ENCODE assay signal across 1 cellular context in the genomic region with DNA sequence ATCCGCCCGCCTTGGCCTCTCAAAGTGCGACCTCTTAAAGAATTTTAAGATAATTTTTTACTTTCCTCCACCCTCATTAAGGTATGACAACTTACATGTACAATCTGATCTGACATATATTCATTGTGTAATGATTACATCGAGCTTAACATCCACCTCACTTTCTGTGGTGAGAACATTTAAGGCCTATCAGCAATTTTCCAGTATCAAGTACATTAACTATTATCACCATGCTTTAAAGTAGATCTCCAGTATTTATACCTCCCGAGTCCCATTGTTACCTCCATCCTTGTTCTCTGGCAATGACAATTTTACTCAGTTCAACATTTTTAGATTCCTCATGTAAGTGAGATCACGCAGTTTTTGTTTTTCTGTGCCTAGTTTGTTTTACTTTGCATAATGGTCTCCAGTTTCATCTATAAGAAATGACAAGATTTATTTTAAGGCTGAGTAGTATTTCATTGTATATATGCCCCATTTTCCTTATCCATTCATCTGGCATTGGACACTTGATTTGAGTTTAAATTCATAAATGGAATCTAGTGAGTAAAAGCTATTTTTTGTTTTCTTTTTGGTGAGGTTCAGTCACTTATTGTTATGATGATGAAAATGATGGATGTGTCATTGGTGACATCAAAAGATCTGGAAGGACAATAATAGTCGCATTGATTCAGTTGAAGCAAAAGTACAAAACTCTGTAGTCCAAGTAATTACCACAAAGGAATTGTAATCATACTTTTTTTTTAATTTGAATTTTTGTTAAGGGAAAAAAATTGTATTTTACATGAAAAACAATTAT.
TF ChIP-seq lines count a peak whose summit lies in the region.

No MANE protein-coding gene starts in this region.

TF ChIP-seq in K562, 482 proteins besides CTCF, POLR2A, EP300 and RAD21 (continued from another document and continues in another):
- TF ChIP-seq FOXK1 (CRISPR knock-in tag; IDR thresholded peaks at IDR 0.05; ENCODE audit: borderline replicate concordance) (no peak), SP2 (IDR thresholded peaks at IDR 0.05; ENCODE audit: extremely low read depth, low read depth, low read length, poor library complexity, severe bottlenecking) (no peak), CSDE1 (IDR thresholded peaks at IDR 0.05) (0 out of 4 replicates have a peak, but pooled peaks of 1 of the 2 experiments have one; percentile 11), ELF4 (CRISPR knock-in tag; IDR thresholded peaks at IDR 0.05) (no peak), ZNF76 (CRISPR knock-in tag; IDR thresholded peaks at IDR 0.05; ENCODE audit: borderline replicate concordance) (no peak), NR1H2 (CRISPR knock-in tag; IDR thresholded peaks at IDR 0.05) (no peak), SIX5 (IDR thresholded peaks at IDR 0.05; ENCODE audit: borderline replicate concordance in 1 of 2, insufficient read depth in 1 of 2, low read depth in 1 of 2, low read length in 2 of 2) (no peak), CHD2 (IDR thresholded peaks at IDR 0.05; ENCODE audit: low read depth, low read length) (no peak), SAP30 (IDR thresholded peaks at IDR 0.05; ENCODE audit: borderline replicate concordance, insufficient read depth, low read depth, low read length, poor library complexity, severe bottlenecking) (peak; percentile 10), DIDO1 (tag; IDR thresholded peaks at IDR 0.05; ENCODE audit: low read depth) (no peak), CREM (IDR thresholded peaks at IDR 0.05; ENCODE audit: low read depth) (no peak), MBD2 (IDR thresholded peaks at IDR 0.05; ENCODE audit: borderline replicate concordance, low read depth) (0 out of 2 replicates have a peak, but pooled peaks have one; percentile 18), SRSF1 (IDR thresholded peaks at IDR 0.05; ENCODE audit: low read depth, low read length) (no peak), GATAD2A (IDR thresholded peaks at IDR 0.05) (no peak), CEBPG (CRISPR knock-in tag; IDR thresholded peaks at IDR 0.05) (no peak), CEBPG (tag; conservative IDR thresholded peaks at IDR 0.05 in 1 of 2, IDR thresholded peaks at IDR 0.05 in 1 of 2) (peak in 1 of 2 experiments; percentile 28; a peak in 1 of 4 replicates), BHLHE40 (IDR thresholded peaks at IDR 0.05; ENCODE audit: low read length) (no peak), MXI1 (IDR thresholded peaks at IDR 0.05; ENCODE audit: low read depth, low read length) (0 out of 2 replicates have a peak, but pooled peaks have one; percentile 44), SREBF2 (CRISPR knock-in tag; IDR thresholded peaks at IDR 0.05) (no peak), CBX8 (IDR thresholded peaks at IDR 0.05; ENCODE audit: borderline replicate concordance, extremely low read depth, low read depth, low read length, poor library complexity, severe bottlenecking) (no peak), PTTG1 (tag; IDR thresholded peaks at IDR 0.05; ENCODE audit: low read depth) (no peak), ZNF140 (CRISPR knock-in tag; IDR thresholded peaks at IDR 0.05) (no peak), ZNF699 (CRISPR knock-in tag; IDR thresholded peaks at IDR 0.05; ENCODE audit: insufficient replicate concordance) (no peak), GABPA (tag; conservative IDR thresholded peaks at IDR 0.05; ENCODE audit: low read depth) (no peak; the same call in 1 of the 2 replicates), TAF1 (IDR thresholded peaks at IDR 0.05; ENCODE audit: control insufficient read depth, extremely low read depth, insufficient read depth, low read length, severe bottlenecking) (no peak), DDX20 (tag; IDR thresholded peaks at IDR 0.05; ENCODE audit: low read depth) (no peak), MAFG (tag; conservative IDR thresholded peaks at IDR 0.05) (peak; percentile 61), ZNF551 (CRISPR knock-in tag; IDR thresholded peaks at IDR 0.05) (no peak), ZNF668 (CRISPR knock-in tag; IDR thresholded peaks at IDR 0.05) (no peak), C11orf30 (IDR thresholded peaks at IDR 0.05; ENCODE audit: low read depth) (peak; percentile 69; the same call in 1 of the 2 replicates), MAFK (IDR thresholded peaks at IDR 0.05; ENCODE audit: low read length) (0 out of 2 replicates have a peak, but pooled peaks have one; percentile 5), SMARCE1 (IDR thresholded peaks at IDR 0.05) (no peak), NCOA2 (IDR thresholded peaks at IDR 0.05; ENCODE audit: partially characterized antibody in 2 of 2) (peak in 1 of 2 experiments; percentile 18), MCM3 (IDR thresholded peaks at IDR 0.05) (no peak)
- TF ChIP-seq, protein P1, sequence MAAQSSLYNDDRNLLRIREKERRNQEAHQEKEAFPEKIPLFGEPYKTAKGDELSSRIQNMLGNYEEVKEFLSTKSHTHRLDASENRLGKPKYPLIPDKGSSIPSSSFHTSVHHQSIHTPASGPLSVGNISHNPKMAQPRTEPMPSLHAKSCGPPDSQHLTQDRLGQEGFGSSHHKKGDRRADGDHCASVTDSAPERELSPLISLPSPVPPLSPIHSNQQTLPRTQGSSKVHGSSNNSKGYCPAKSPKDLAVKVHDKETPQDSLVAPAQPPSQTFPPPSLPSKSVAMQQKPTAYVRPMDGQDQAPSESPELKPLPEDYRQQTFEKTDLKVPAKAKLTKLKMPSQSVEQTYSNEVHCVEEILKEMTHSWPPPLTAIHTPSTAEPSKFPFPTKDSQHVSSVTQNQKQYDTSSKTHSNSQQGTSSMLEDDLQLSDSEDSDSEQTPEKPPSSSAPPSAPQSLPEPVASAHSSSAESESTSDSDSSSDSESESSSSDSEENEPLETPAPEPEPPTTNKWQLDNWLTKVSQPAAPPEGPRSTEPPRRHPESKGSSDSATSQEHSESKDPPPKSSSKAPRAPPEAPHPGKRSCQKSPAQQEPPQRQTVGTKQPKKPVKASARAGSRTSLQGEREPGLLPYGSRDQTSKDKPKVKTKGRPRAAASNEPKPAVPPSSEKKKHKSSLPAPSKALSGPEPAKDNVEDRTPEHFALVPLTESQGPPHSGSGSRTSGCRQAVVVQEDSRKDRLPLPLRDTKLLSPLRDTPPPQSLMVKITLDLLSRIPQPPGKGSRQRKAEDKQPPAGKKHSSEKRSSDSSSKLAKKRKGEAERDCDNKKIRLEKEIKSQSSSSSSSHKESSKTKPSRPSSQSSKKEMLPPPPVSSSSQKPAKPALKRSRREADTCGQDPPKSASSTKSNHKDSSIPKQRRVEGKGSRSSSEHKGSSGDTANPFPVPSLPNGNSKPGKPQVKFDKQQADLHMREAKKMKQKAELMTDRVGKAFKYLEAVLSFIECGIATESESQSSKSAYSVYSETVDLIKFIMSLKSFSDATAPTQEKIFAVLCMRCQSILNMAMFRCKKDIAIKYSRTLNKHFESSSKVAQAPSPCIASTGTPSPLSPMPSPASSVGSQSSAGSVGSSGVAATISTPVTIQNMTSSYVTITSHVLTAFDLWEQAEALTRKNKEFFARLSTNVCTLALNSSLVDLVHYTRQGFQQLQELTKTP (IDR thresholded peaks at IDR 0.05; ENCODE audit: low read depth in 1 of 2, partially characterized antibody in 2 of 2) = no peak
- TF ChIP-seq, protein P2, sequence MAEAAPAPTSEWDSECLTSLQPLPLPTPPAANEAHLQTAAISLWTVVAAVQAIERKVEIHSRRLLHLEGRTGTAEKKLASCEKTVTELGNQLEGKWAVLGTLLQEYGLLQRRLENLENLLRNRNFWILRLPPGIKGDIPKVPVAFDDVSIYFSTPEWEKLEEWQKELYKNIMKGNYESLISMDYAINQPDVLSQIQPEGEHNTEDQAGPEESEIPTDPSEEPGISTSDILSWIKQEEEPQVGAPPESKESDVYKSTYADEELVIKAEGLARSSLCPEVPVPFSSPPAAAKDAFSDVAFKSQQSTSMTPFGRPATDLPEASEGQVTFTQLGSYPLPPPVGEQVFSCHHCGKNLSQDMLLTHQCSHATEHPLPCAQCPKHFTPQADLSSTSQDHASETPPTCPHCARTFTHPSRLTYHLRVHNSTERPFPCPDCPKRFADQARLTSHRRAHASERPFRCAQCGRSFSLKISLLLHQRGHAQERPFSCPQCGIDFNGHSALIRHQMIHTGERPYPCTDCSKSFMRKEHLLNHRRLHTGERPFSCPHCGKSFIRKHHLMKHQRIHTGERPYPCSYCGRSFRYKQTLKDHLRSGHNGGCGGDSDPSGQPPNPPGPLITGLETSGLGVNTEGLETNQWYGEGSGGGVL (CRISPR knock-in tag; IDR thresholded peaks at IDR 0.05) = no peak
- TF ChIP-seq, protein P3, sequence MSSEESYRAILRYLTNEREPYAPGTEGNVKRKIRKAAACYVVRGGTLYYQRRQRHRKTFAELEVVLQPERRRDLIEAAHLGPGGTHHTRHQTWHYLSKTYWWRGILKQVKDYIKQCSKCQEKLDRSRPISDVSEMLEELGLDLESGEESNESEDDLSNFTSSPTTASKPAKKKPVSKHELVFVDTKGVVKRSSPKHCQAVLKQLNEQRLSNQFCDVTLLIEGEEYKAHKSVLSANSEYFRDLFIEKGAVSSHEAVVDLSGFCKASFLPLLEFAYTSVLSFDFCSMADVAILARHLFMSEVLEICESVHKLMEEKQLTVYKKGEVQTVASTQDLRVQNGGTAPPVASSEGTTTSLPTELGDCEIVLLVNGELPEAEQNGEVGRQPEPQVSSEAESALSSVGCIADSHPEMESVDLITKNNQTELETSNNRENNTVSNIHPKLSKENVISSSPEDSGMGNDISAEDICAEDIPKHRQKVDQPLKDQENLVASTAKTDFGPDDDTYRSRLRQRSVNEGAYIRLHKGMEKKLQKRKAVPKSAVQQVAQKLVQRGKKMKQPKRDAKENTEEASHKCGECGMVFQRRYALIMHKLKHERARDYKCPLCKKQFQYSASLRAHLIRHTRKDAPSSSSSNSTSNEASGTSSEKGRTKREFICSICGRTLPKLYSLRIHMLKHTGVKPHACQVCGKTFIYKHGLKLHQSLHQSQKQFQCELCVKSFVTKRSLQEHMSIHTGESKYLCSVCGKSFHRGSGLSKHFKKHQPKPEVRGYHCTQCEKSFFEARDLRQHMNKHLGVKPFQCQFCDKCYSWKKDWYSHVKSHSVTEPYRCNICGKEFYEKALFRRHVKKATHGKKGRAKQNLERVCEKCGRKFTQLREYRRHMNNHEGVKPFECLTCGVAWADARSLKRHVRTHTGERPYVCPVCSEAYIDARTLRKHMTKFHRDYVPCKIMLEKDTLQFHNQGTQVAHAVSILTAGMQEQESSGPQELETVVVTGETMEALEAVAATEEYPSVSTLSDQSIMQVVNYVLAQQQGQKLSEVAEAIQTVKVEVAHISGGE (CRISPR knock-in tag; IDR thresholded peaks at IDR 0.05) = no peak
- TF ChIP-seq, protein P4, sequence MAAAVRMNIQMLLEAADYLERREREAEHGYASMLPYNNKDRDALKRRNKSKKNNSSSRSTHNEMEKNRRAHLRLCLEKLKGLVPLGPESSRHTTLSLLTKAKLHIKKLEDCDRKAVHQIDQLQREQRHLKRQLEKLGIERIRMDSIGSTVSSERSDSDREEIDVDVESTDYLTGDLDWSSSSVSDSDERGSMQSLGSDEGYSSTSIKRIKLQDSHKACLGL (CRISPR knock-in tag; IDR thresholded peaks at IDR 0.05; ENCODE audit: borderline replicate concordance, poor library complexity, severe bottlenecking) = no peak
- TF ChIP-seq, protein P5, sequence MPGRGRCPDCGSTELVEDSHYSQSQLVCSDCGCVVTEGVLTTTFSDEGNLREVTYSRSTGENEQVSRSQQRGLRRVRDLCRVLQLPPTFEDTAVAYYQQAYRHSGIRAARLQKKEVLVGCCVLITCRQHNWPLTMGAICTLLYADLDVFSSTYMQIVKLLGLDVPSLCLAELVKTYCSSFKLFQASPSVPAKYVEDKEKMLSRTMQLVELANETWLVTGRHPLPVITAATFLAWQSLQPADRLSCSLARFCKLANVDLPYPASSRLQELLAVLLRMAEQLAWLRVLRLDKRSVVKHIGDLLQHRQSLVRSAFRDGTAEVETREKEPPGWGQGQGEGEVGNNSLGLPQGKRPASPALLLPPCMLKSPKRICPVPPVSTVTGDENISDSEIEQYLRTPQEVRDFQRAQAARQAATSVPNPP (IDR thresholded peaks at IDR 0.05; ENCODE audit: borderline replicate concordance, insufficient read depth, insufficient read length) = no peak
- TF ChIP-seq, protein P6, sequence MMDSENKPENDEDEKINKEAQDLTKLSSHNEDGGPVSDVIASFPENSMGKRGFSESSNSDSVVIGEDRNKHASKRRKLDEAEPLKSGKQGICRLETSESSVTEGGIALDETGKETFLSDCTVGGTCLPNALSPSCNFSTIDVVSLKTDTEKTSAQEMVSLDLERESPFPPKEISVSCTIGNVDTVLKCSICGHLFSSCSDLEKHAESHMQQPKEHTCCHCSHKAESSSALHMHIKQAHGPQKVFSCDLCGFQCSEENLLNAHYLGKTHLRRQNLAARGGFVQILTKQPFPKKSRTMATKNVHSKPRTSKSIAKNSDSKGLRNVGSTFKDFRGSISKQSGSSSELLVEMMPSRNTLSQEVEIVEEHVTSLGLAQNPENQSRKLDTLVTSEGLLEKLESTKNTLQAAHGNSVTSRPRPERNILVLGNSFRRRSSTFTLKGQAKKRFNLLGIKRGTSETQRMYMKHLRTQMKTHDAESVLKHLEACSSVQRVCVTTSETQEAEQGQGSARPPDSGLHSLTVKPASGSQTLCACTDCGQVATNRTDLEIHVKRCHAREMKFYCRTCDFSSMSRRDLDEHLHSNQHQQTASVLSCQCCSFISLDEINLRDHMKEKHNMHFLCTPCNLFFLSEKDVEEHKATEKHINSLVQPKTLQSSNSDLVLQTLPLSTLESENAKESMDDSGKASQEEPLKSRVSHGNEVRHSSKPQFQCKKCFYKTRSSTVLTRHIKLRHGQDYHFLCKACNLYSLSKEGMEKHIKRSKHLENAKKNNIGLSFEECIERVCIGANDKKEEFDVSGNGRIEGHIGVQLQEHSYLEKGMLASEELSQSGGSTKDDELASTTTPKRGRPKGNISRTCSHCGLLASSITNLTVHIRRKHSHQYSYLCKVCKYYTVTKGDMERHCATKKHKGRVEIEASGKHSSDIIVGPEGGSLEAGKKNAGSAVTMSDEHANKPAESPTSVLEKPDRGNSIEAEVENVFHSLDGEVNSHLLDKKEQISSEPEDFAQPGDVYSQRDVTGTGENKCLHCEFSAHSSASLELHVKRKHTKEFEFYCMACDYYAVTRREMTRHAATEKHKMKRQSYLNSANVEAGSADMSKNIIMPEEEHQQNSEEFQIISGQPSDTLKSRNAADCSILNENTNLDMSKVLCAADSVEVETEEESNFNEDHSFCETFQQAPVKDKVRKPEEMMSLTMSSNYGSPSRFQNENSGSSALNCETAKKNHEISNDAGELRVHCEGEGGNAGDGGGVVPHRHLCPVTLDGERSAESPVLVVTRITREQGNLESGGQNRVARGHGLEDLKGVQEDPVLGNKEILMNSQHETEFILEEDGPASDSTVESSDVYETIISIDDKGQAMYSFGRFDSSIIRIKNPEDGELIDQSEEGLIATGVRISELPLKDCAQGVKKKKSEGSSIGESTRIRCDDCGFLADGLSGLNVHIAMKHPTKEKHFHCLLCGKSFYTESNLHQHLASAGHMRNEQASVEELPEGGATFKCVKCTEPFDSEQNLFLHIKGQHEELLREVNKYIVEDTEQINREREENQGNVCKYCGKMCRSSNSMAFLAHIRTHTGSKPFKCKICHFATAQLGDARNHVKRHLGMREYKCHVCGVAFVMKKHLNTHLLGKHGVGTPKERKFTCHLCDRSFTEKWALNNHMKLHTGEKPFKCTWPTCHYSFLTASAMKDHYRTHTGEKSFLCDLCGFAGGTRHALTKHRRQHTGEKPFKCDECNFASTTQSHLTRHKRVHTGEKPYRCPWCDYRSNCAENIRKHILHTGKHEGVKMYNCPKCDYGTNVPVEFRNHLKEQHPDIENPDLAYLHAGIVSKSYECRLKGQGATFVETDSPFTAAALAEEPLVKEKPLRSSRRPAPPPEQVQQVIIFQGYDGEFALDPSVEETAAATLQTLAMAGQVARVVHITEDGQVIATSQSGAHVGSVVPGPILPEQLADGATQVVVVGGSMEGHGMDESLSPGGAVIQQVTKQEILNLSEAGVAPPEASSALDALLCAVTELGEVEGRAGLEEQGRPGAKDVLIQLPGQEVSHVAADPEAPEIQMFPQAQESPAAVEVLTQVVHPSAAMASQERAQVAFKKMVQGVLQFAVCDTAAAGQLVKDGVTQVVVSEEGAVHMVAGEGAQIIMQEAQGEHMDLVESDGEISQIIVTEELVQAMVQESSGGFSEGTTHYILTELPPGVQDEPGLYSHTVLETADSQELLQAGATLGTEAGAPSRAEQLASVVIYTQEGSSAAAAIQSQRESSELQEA (IDR thresholded peaks at IDR 0.05; ENCODE audit: low read depth) = no peak
